ENCODE assay signal across 9 cellular contexts in genomic region chr16:51538707-51539604, GRCh38.
DNase-seq lines count a peak whose midpoint lies in the region; ATAC-seq and TF ChIP-seq lines count a peak whose summit lies in the region.
"Had no signal": no experiment of that assay in that cellular context is flagged by ENCODE, and none has a peak within 500 bp of the region (broad histone marks: within the 10 kb centered on the region; RNA-seq: fewer than 3 reads in every experiment).

No MANE protein-coding gene starts in this region.

- H3K27ac Mint-ChIP-seq in chondrocyte (ENCODE audit: unreplicated experiment) = peak overlapping the region; percentile 60
- no peak overlapping the region for H3K27ac Mint-ChIP-seq in neural crest cell (ENCODE audit: unreplicated experiment)

- peaks cover 6% of the 10 kb centered on the region for H3K4me1 Mint-ChIP-seq in chondrocyte (ENCODE audit: low read depth)
- H3K4me1 Mint-ChIP-seq in neural crest cell = peaks cover 73% of the 10 kb centered on the region
- H3K4me1 Mint-ChIP-seq: central memory CD8-positive, alpha-beta T cell had no signal

- TF ChIP-seq CTCF in chondrocyte (IDR thresholded peaks at IDR 0.05) = no peak
- no peak for TF ChIP-seq CTCF in neural crest cell (conservative IDR thresholded peaks at IDR 0.05)

- H3K9me3 Mint-ChIP-seq in chondrocyte (ENCODE audit: low read depth) (no peaks in the 10 kb centered on the region), neural crest cell (no peaks in the 10 kb centered on the region)

- H3K36me3 Mint-ChIP-seq in chondrocyte (ENCODE audit: low read depth) (no peaks in the 10 kb centered on the region), neural crest cell (ENCODE audit: low read depth) (no peaks in the 10 kb centered on the region)

- H3K27me3 Mint-ChIP-seq in chondrocyte (ENCODE audit: low read depth) (no peaks in the 10 kb centered on the region), neural crest cell (ENCODE audit: low read depth) (no peaks in the 10 kb centered on the region)
- H3K27me3 Mint-ChIP-seq: central memory CD8-positive, alpha-beta T cell had no signal

- no peak for ATAC-seq in GM21786 (IDR thresholded peaks at IDR 0.05; ENCODE audit: unreplicated experiment)
- ATAC-seq in GM18519 (IDR thresholded peaks at IDR 0.05; ENCODE audit: low FRiP score, unreplicated experiment) = no peak
- no peak for ATAC-seq in HG03571 (IDR thresholded peaks at IDR 0.05; ENCODE audit: unreplicated experiment)
- ATAC-seq in HG02678 (IDR thresholded peaks at IDR 0.05; ENCODE audit: unreplicated experiment) = no peak

- H3K4me3 Mint-ChIP-seq in chondrocyte (ENCODE audit: unreplicated experiment) = no peak overlapping the region
- H3K4me3 Mint-ChIP-seq in neural crest cell = peak overlapping the region; percentile 23
- H3K4me3 Mint-ChIP-seq: central memory CD8-positive, alpha-beta T cell had no signal

- DNase-seq in EL = peak; percentile 90
- DNase-seq in NCI-H2227 (lab: John Stamatoyannopoulos, UW; ENCODE audit: unreplicated experiment) = peak; percentile 13
- DNase-seq in chondrocyte (ENCODE audit: low spot score) = no peak
- DNase-seq in neural crest cell (ENCODE audit: low read depth, low spot score) = no peak

Comparison
In these comparisons a context has a peak if more than half of its experiments do, and no peak if none do; other contexts are left out.
1. DNase-seq: peak in EL (single experiment) and NCI-H2227 (single experiment); none in chondrocyte (single experiment) and neural crest cell (single experiment).